Comparison of ENCODE assay signal across 26 cellular contexts in genomic region chr20:57411406-57412283, GRCh38. TPM values are rescaled to one million over a fixed set of nuclear protein-coding genes. Genes with fewer than 3 reads are reported as not detected.
DNase-seq lines count a peak whose midpoint lies in the region; ATAC-seq, FAIRE-seq and TF ChIP-seq lines count a peak whose summit lies in the region.
"Had no signal": no experiment of that assay in that cellular context is flagged by ENCODE, and none has a peak within 500 bp of the region (broad histone marks: within the 10 kb centered on the region; RNA-seq: fewer than 3 reads in every experiment).

No MANE protein-coding gene starts in this region.

- peaks cover 11% of the 10 kb centered on the region for H3K36me3 Mint-ChIP-seq in activated CD8-positive, alpha-beta memory T cell treated with anti-CD3 and anti-CD28 coated beads, Interleukin-2, amount 10 ng/mL, durations not matched to agents 7 days and 5 days
- H3K36me3 Mint-ChIP-seq in CD4-positive, alpha-beta memory T cell: peaks cover 11 to 39% of the 10 kb centered on the region in 2 donors

- TF ChIP-seq POLR2A in K562 (conservative IDR thresholded peaks at IDR 0.05) (no peak), body of pancreas (IDR thresholded peaks at IDR 0.05) (no peak)

- WGBS in K562 (ENCODE audit: insufficient coverage, low coverage, missing lambda C conversion rate): 81% methylated on average over 21 of the region's 31 CpGs
- WGBS in body of pancreas, 2 donors: 80 to 81% methylated on average over 23 to 31 of the region's 31 CpGs

- H3K9me1 ChIP-seq in K562 (ENCODE audit: control insufficient read depth, insufficient read depth, low read length): peaks cover 3% of the 10 kb centered on the region

- H3K9ac ChIP-seq in K562 (ENCODE audit: insufficient read depth in 1 of 2, low read depth in 2 of 2, low read length in 2 of 2): peak overlapping the region; percentile 6 to 70; a peak in 2 of 4 replicates
- H3K9ac ChIP-seq in rectal smooth muscle tissue (ENCODE audit: low read length): no peak overlapping the region

- ATAC-seq in activated CD8-positive, alpha-beta memory T cell treated with anti-CD3 and anti-CD28 coated beads, Interleukin-2, amount 10 ng/mL, durations not matched to agents 7 days and 5 days: peak; percentile 24
- ATAC-seq in K562 (no peak), GM21576 (IDR thresholded peaks at IDR 0.05; ENCODE audit: unreplicated experiment) (no peak), body of pancreas (no peak), HG03139 (IDR thresholded peaks at IDR 0.05; ENCODE audit: unreplicated experiment) (no peak)
- ATAC-seq: left lung had no signal

- no peaks in the 10 kb centered on the region for H3K27me3 Mint-ChIP-seq in activated CD8-positive, alpha-beta memory T cell treated with anti-CD3 and anti-CD28 coated beads, Interleukin-2, amount 10 ng/mL, durations not matched to agents 7 days and 5 days
- no peaks in the 10 kb centered on the region for H3K27me3 Mint-ChIP-seq in CD4-positive, alpha-beta memory T cell

- no peak overlapping the region for H3K4me2 ChIP-seq in K562 (ENCODE audit: insufficient read depth, low read length)

- H2AFZ ChIP-seq in K562 (ENCODE audit: low read depth, low read length): no peak overlapping the region

- BruUV-seq in K562 (replicated peaks; lab: Mats Ljungman, UMichigan): no TSS peak

- H3K4me3 ChIP-seq in CD4-positive, alpha-beta memory T cell (ENCODE audit: low read length in 2 of 2): no peak overlapping the region
- H3K4me3 ChIP-seq in K562 (no peak overlapping the region), rectal smooth muscle tissue (ENCODE audit: low read length) (no peak overlapping the region), body of pancreas (no peak overlapping the region)
- H3K4me3 ChIP-seq: left lung, MG63, suprapubic skin had no signal

- intact Hi-C loops in CD4-positive, alpha-beta memory T cell (cut with micrococcal nuclease): no loop called here
- intact Hi-C loops in K562 (cut with micrococcal nuclease) (loop anchor here (2.0 kb wide), 2 partner anchors 21 to 41 kb away; partner anchors contain the start of gene RBM38), body of pancreas (cut with DNase I) (no loop called here)

- H3K27ac ChIP-seq in CD4-positive, alpha-beta memory T cell (ENCODE audit: low read depth, low read length): no peak overlapping the region
- H3K27ac ChIP-seq in K562 (ENCODE audit: extremely low read depth, low read depth, low read length) (no peak overlapping the region), rectal smooth muscle tissue (ENCODE audit: low read depth, low read length) (peak overlapping the region; percentile 27), body of pancreas (no peak overlapping the region)
- H3K27ac ChIP-seq: left lung, suprapubic skin had no signal

- no peak overlapping the region for H3K27ac Mint-ChIP-seq in activated CD8-positive, alpha-beta memory T cell treated with anti-CD3 and anti-CD28 coated beads, Interleukin-2, amount 10 ng/mL, durations not matched to agents 7 days and 5 days
- peak overlapping the region in 5 of 7 donors; percentile 43 to 86 (median 65) for H3K27ac Mint-ChIP-seq in CD4-positive, alpha-beta memory T cell
- H3K27ac Mint-ChIP-seq: activated CD4-positive, alpha-beta memory T cell treated with anti-CD3 and anti-CD28 coated beads, Interleukin-2, amount 10 ng/mL, durations not matched to agents 7 days and 5 days had no signal

- H4K20me1 ChIP-seq in K562 (replicated peaks; ENCODE audit: control insufficient read depth, insufficient read depth, low read length): peaks cover 13% of the 10 kb centered on the region

- TF ChIP-seq EP300 in K562 (IDR thresholded peaks at IDR 0.05; ENCODE audit: low read length): no peak

- in situ Hi-C loops in K562 (cut with MboI): no loop called here

- peaks cover 22% of the 10 kb centered on the region for H3K4me1 Mint-ChIP-seq in activated CD8-positive, alpha-beta memory T cell treated with anti-CD3 and anti-CD28 coated beads, Interleukin-2, amount 10 ng/mL, durations not matched to agents 7 days and 5 days
- peaks cover 9 to 27% (median 16%) of the 10 kb centered on the region in 4 donors for H3K4me1 Mint-ChIP-seq in CD4-positive, alpha-beta memory T cell

- CTCF ChIA-PET in activated CD8-positive, alpha-beta memory T cell treated with anti-CD3 and anti-CD28 coated beads, Interleukin-2, amount 10 ng/mL, durations not matched to agents 7 days and 5 days (lab: Charles Lee): interaction anchor here (1.1 to 3.5 kb wide), 8 partner anchors 12 to 22 kb away, joined by 3 to 10 read pairs (median 6); no protein-coding TSS in a partner anchor
- CTCF ChIA-PET in CD4-positive, alpha-beta memory T cell (lab: Charles Lee; ENCODE audit: partially characterized antibody): no interaction called here
- CTCF ChIA-PET in K562 (lab: Yijun Ruan, JAX; ENCODE audit: low intra/inter-chr PET ratio): interaction anchor here (0.9 kb wide), 1 partner anchor 21 kb away, joined by 3 read pairs; no protein-coding TSS in a partner anchor

- no peaks in the 10 kb centered on the region for H3K27me3 ChIP-seq in CD4-positive, alpha-beta memory T cell (ENCODE audit: insufficient read depth, low read length)
- H3K27me3 ChIP-seq in K562 (ENCODE audit: control insufficient read depth in 2 of 2, insufficient read depth in 2 of 2, low read length in 2 of 2) (no peaks in the 10 kb centered on the region), rectal smooth muscle tissue (ENCODE audit: control insufficient read depth, insufficient read depth, low read length) (no peaks in the 10 kb centered on the region), body of pancreas (no peaks in the 10 kb centered on the region)
- H3K27me3 ChIP-seq: left lung, MG63, suprapubic skin had no signal

- POLR2A ChIA-PET in CD4-positive, alpha-beta memory T cell (lab: Charles Lee; ENCODE audit: partially characterized antibody): interaction anchor here (1.2 to 3.1 kb wide), 5 partner anchors 8 to 22 kb away, joined by 3 to 22 read pairs (median 4); no protein-coding TSS in a partner anchor
- POLR2A ChIA-PET in K562 (lab: Yijun Ruan, JAX): interaction anchor here (0.6 to 3.2 kb wide), 8 partner anchors 8 to 981 kb away, joined by 3 to 20 read pairs (median 6); no protein-coding TSS in a partner anchor

- H3K4me1 ChIP-seq in CD4-positive, alpha-beta memory T cell (ENCODE audit: insufficient read depth, low read length): peaks cover 17% of the 10 kb centered on the region
- H3K4me1 ChIP-seq in K562 (replicated peaks in 1 of 2; ENCODE audit: control insufficient read depth in 2 of 2, insufficient read depth in 2 of 2, low read length in 2 of 2) (peaks cover 82 to 89% of the 10 kb centered on the region in 2 experiments), rectal smooth muscle tissue (ENCODE audit: control insufficient read depth, insufficient read depth, low read length) (peaks cover 19% of the 10 kb centered on the region), body of pancreas (no peaks in the 10 kb centered on the region)
- H3K4me1 ChIP-seq: Caco-2, left lung, suprapubic skin had no signal

- H3K79me2 ChIP-seq in K562 (ENCODE audit: control insufficient read depth, insufficient read depth, low read length): peaks cover 4% of the 10 kb centered on the region; the same call in 2 of the 3 replicates

- no peak overlapping the region for H3K4me3 Mint-ChIP-seq in activated CD8-positive, alpha-beta memory T cell treated with anti-CD3 and anti-CD28 coated beads, Interleukin-2, amount 10 ng/mL, durations not matched to agents 7 days and 5 days
- no peak overlapping the region for H3K4me3 Mint-ChIP-seq in CD4-positive, alpha-beta memory T cell
- H3K4me3 Mint-ChIP-seq: activated CD4-positive, alpha-beta memory T cell treated with anti-CD3 and anti-CD28 coated beads, Interleukin-2, amount 10 ng/mL, durations not matched to agents 7 days and 5 days; H9 had no signal

- no peak for TF ChIP-seq RAD21 in K562 (CRISPR knock-in tag; conservative IDR thresholded peaks at IDR 0.05 in 1 of 2, IDR thresholded peaks at IDR 0.05 in 1 of 2)

- no peak for DNase-seq in activated CD8-positive, alpha-beta memory T cell treated with anti-CD3 and anti-CD28 coated beads, Interleukin-2, amount 10 ng/mL, durations not matched to agents 7 days and 5 days
- DNase-seq in activated CD8-positive, alpha-beta memory T cell treated with anti-CD3 and anti-CD28 coated beads, Interleukin-2, amount 50 U/mL, for 48 hours: no peak
- DNase-seq in CD4-positive, alpha-beta memory T cell: no peak
- DNase-seq in K562 (ENCODE audit: extremely low read depth in 1 of 4, low spot score in 3 of 4) (no peak), body of pancreas (no peak)
- DNase-seq: activated effector memory CD4-positive, alpha-beta T cell treated with anti-CD3 and anti-CD28 coated beads, Interleukin-2, amount 50 U/mL, for 16 hours; Caco-2; cerebellar nuclear complex; DMS79 treated with DMSO at 0.1 percent for 48 hours; GF-D8; H9; MG63; NCI-H2081 treated with DMSO at 0.1 percent for 48 hours; NCI-H345; NCI-H748 treated with DMSO at 0.1 percent for 48 hours; occipital lobe; RPMI8226 had no signal

- no peaks in the 10 kb centered on the region for H3K9me3 ChIP-seq in CD4-positive, alpha-beta memory T cell (ENCODE audit: control insufficient read depth in 1 of 2, low read length in 2 of 2)
- H3K9me3 ChIP-seq in K562 (replicated peaks; ENCODE audit: control insufficient read depth, insufficient read depth, low read depth, low read length): no peaks in the 10 kb centered on the region
- H3K9me3 ChIP-seq in body of pancreas: no peaks in the 10 kb centered on the region
- H3K9me3 ChIP-seq: Caco-2, left lung, MG63, suprapubic skin had no signal

- TF ChIP-seq CTCF in K562 (IDR thresholded peaks at IDR 0.05 in 2 of 3, conservative IDR thresholded peaks at IDR 0.05 in 1 of 3; ENCODE audit: insufficient read depth in 2 of 3, low read depth in 1 of 3, low read length in 3 of 3) (no peak), body of pancreas (IDR thresholded peaks at IDR 0.05) (no peak)

- peaks cover 33% of the 10 kb centered on the region for H3K36me3 ChIP-seq in CD4-positive, alpha-beta memory T cell (ENCODE audit: insufficient read depth, low read length)
- H3K36me3 ChIP-seq in K562 (ENCODE audit: control insufficient read depth, insufficient read depth, low read length) (peaks cover 32% of the 10 kb centered on the region; the same call in 2 of the 3 replicates), rectal smooth muscle tissue (ENCODE audit: control insufficient read depth, insufficient read depth, low read length) (peaks cover 11% of the 10 kb centered on the region), body of pancreas (replicated peaks in 1 of 2; ENCODE audit: insufficient read depth in 1 of 2, low read depth in 2 of 2) (peaks cover 0 to 3% of the 10 kb centered on the region in 2 donors)

- no peaks in the 10 kb centered on the region for H3K9me3 Mint-ChIP-seq in activated CD8-positive, alpha-beta memory T cell treated with anti-CD3 and anti-CD28 coated beads, Interleukin-2, amount 10 ng/mL, durations not matched to agents 7 days and 5 days (ENCODE audit: low read depth)
- H3K9me3 Mint-ChIP-seq in CD4-positive, alpha-beta memory T cell: peaks cover 0 to 6% (median 0%) of the 10 kb centered on the region in 8 donors
- H3K9me3 Mint-ChIP-seq: activated CD4-positive, alpha-beta memory T cell treated with anti-CD3 and anti-CD28 coated beads, Interleukin-2, amount 10 ng/mL, durations not matched to agents 7 days and 5 days; H9 had no signal

- FAIRE-seq in K562 (lab: Jason Lieb, UNC): no peak
- FAIRE-seq: A204.1, astrocyte, islet of Langerhans had no signal

RNA-seq across cellular contexts. Expression of gene RBM38, which starts 20.4 kb away (rescaled TPM):
- total RNA-seq in activated CD8-positive, alpha-beta memory T cell treated with anti-CD3 and anti-CD28 coated beads, Interleukin-2, amount 10 ng/mL, durations not matched to agents 7 days and 5 days: 10 to 100 TPM; 74.8 to 91.9 TPM
- total RNA-seq in CD4-positive, alpha-beta memory T cell: 10 to 100 TPM; 76.0 to 79.6 TPM
- polyA plus RNA-seq in CD4-positive, alpha-beta memory T cell: 10 to 100 TPM; 33.1 to 97.8 TPM
- 13.6 and 33.0 TPM in 2 replicates for total RNA-seq in K562 (2011; cell fraction: chromatin; rRNA removed; ENCODE audit: low replicate concordance)
- total RNA-seq in K562 (2011; cell fraction: nucleolus; rRNA removed): 29.3 and 29.4 TPM in 2 replicates
- 21.9 and 24.7 TPM in 2 replicates for total RNA-seq in K562 (2011; cell fraction: nucleoplasm; rRNA removed)
- total RNA-seq in K562 (2014; rRNA removed) (63.6 and 74.0 TPM in 2 replicates), K562 (2014; rRNA removed; fragmentation: Illumina TruSeq; extraction: Trizol) (10.9 and 12.3 TPM in 2 replicates), K562 (2015; rRNA removed; fragmentation: Illumina TruSeq; extraction: Trizol) (33.9 and 36.1 TPM in 2 replicates), K562 (2021) (82.4 and 83.4 TPM in 2 replicates), body of pancreas (10 to 100 TPM in 1 of 2 donors, 1 to 10 TPM in 1; 5.6 to 12.7 TPM)
- polyA plus RNA-seq in K562 (2011; rRNA removed) (31.9 and 33.2 TPM in 2 replicates), K562 (2014; fragmentation: Illumina TruSeq; extraction: Trizol) (22.5 and 55.0 TPM in 2 replicates), K562 (2014; fragmentation: Nextera tagmentation; extraction: Ambion mirVana) (under 1 TPM; 0.28 to 0.39 TPM), K562 (2014; rRNA removed) (79.6 and 84.1 TPM in 2 replicates)
- polyA plus RNA-seq in K562 (2011; cell fraction: cytosol; rRNA removed): 44.2 and 145 TPM in 2 replicates
- 29.1 and 66.0 TPM in 2 replicates for polyA plus RNA-seq in K562 (2011; cell fraction: nucleus; rRNA removed)
- polyA plus RNA-seq in K562 (2012): 54.8 and 56.8 TPM in 2 replicates
- 7.0 and 14.2 TPM in 2 replicates for polyA minus RNA-seq in K562 (2011; rRNA and poly(A)+ RNA removed)
- polyA minus RNA-seq in K562 (2011; cell fraction: cytosol; rRNA and poly(A)+ RNA removed): 35.7 and 38.9 TPM in 2 replicates
- 8.0 and 10.9 TPM in 2 replicates for polyA minus RNA-seq in K562 (2011; cell fraction: nucleus; rRNA and poly(A)+ RNA removed)
